30 cellular contexts compared by ENCODE assay signal in genomic region chr6:133796235-133796634, GRCh38.
DNase-seq lines count a peak whose midpoint lies in the region; ATAC-seq, FAIRE-seq and TF ChIP-seq lines count a peak whose summit lies in the region.
"Had no signal": no experiment of that assay in that cellular context is flagged by ENCODE, and none has a peak within 500 bp of the region (broad histone marks: within the 10 kb centered on the region; RNA-seq: fewer than 3 reads in every experiment).

No MANE protein-coding gene starts in this region.

- H3K9me1 ChIP-seq in K562 (ENCODE audit: control insufficient read depth, insufficient read depth, low read length): no peaks in the 10 kb centered on the region

- H3K4me3 ChIP-seq in HepG2 (replicated peaks in 1 of 3; ENCODE audit: insufficient read depth in 1 of 3, low read depth in 2 of 3, low read length in 3 of 3): no peak overlapping the region
- H3K4me3 ChIP-seq in right lobe of liver: no peak overlapping the region
- no peak overlapping the region for H3K4me3 ChIP-seq in K562
- H3K4me3 ChIP-seq: A549; BLaER1; BLaER1 treated with 17β-estradiol and CSF1 and Interleukin-3, amounts not matched to agents 10 nM and 100 nM had no signal

- no peak for TF ChIP-seq POLR2A in HepG2 (IDR thresholded peaks at IDR 0.05; ENCODE audit: insufficient read depth in 1 of 2, low read depth in 2 of 2, low read length in 2 of 2)
- TF ChIP-seq POLR2A in right lobe of liver (IDR thresholded peaks at IDR 0.05): no peak
- no peak for TF ChIP-seq POLR2A in K562 (conservative IDR thresholded peaks at IDR 0.05)

- H3K9ac ChIP-seq in HepG2 (ENCODE audit: insufficient read depth, low read depth, low read length): no peak overlapping the region
- no peak overlapping the region for H3K9ac ChIP-seq in K562 (ENCODE audit: insufficient read depth in 1 of 2, low read depth in 2 of 2, low read length in 2 of 2)
- H3K9ac ChIP-seq: BLaER1; BLaER1 treated with 17β-estradiol and CSF1 and Interleukin-3, amounts not matched to agents 10 nM and 100 nM had no signal

- in situ Hi-C loops in HepG2 (cut with HindIII; ENCODE audit: extremely low pct_ligation_motif_present, low pct_unique_long_range_greater_than_20kb): no loop called here
- in situ Hi-C loops in K562 (cut with MboI): no loop called here

- no peak overlapping the region for H3K27ac ChIP-seq in HepG2 (ENCODE audit: extremely low read length, insufficient read depth, low read length)
- H3K27ac ChIP-seq in right lobe of liver: no peak overlapping the region
- H3K27ac ChIP-seq in K562 (ENCODE audit: extremely low read depth, low read depth, low read length): no peak overlapping the region
- H3K27ac ChIP-seq: 22Rv1; A549; BLaER1; BLaER1 treated with 17β-estradiol and CSF1 and Interleukin-3, amounts not matched to agents 10 nM and 100 nM; C4-2B had no signal

- no TSS peak for BruUV-seq in HepG2 (replicated peaks; lab: Mats Ljungman, UMichigan)
- BruUV-seq in K562 (replicated peaks; lab: Mats Ljungman, UMichigan): no TSS peak

- H3K4me2 ChIP-seq in HepG2 (ENCODE audit: low read depth, low read length) (no peak overlapping the region), K562 (ENCODE audit: insufficient read depth, low read length) (no peak overlapping the region)
- H3K4me2 ChIP-seq: A549; BLaER1; BLaER1 treated with 17β-estradiol and CSF1 and Interleukin-3, amounts not matched to agents 10 nM and 100 nM had no signal

- POLR2A ChIA-PET in HepG2 (lab: Yijun Ruan, JAX): no interaction called here
- POLR2A ChIA-PET in K562 (lab: Yijun Ruan, JAX): no interaction called here

- 0% methylated on average over 1 of the region's 1 CpG for WGBS in HepG2 (ENCODE audit: low lambda C conversion rate)
- WGBS in right lobe of liver (ENCODE audit: insufficient coverage, low coverage, low lambda C conversion rate, missing lambda C conversion rate): 14% methylated on average over 1 of the region's 1 CpG
- 0% methylated on average over 1 of the region's 1 CpG for WGBS in K562 (ENCODE audit: insufficient coverage, low coverage, missing lambda C conversion rate)

- TF ChIP-seq EP300 in HepG2 (IDR thresholded peaks at IDR 0.05; ENCODE audit: low read depth in 2 of 2, low read length in 2 of 2) (no peak), HepG2 (CRISPR knock-in tag; IDR thresholded peaks at IDR 0.05; ENCODE audit: borderline replicate concordance) (no peak), K562 (IDR thresholded peaks at IDR 0.05; ENCODE audit: low read length) (no peak)

- CTCF ChIA-PET in HepG2 (lab: Yijun Ruan, JAX; ENCODE audit: low intra/inter-chr PET ratio, low total read pairs) (no interaction called here), K562 (lab: Yijun Ruan, JAX; ENCODE audit: low intra/inter-chr PET ratio) (no interaction called here)

- no peaks in the 10 kb centered on the region for H4K20me1 ChIP-seq in HepG2 (ENCODE audit: insufficient read depth, low read length)
- H4K20me1 ChIP-seq in K562 (replicated peaks; ENCODE audit: control insufficient read depth, insufficient read depth, low read length): no peaks in the 10 kb centered on the region
- H4K20me1 ChIP-seq: BLaER1; BLaER1 treated with 17β-estradiol and CSF1 and Interleukin-3, amounts not matched to agents 10 nM and 100 nM had no signal

- no peak for TF ChIP-seq RAD21 in HepG2 (CRISPR knock-in tag; IDR thresholded peaks at IDR 0.05)
- no peak for TF ChIP-seq RAD21 in K562 (CRISPR knock-in tag; conservative IDR thresholded peaks at IDR 0.05 in 1 of 2, IDR thresholded peaks at IDR 0.05 in 1 of 2)

- H3K79me2 ChIP-seq in HepG2 (ENCODE audit: insufficient read depth, low read length) (no peaks in the 10 kb centered on the region), K562 (ENCODE audit: control insufficient read depth, insufficient read depth, low read length) (no peaks in the 10 kb centered on the region)

- H3K36me3 ChIP-seq in HepG2 (replicated peaks in 1 of 2; ENCODE audit: control insufficient read depth in 1 of 2, insufficient read depth in 2 of 2, low read length in 2 of 2): no peaks in the 10 kb centered on the region
- H3K36me3 ChIP-seq in right lobe of liver: no peaks in the 10 kb centered on the region
- no peaks in the 10 kb centered on the region for H3K36me3 ChIP-seq in K562 (ENCODE audit: control insufficient read depth, insufficient read depth, low read length)
- H3K36me3 ChIP-seq: BE2C; BLaER1; BLaER1 treated with 17β-estradiol and CSF1 and Interleukin-3, amounts not matched to agents 10 nM and 100 nM had no signal

- H3K27me3 ChIP-seq in HepG2 (ENCODE audit: control insufficient read depth in 1 of 2, insufficient read depth in 2 of 2, low read length in 2 of 2): no peaks in the 10 kb centered on the region
- H3K27me3 ChIP-seq in right lobe of liver: no peaks in the 10 kb centered on the region
- H3K27me3 ChIP-seq in K562 (ENCODE audit: control insufficient read depth in 2 of 2, insufficient read depth in 2 of 2, low read length in 2 of 2): no peaks in the 10 kb centered on the region
- H3K27me3 ChIP-seq: BLaER1; BLaER1 treated with 17β-estradiol and CSF1 and Interleukin-3, amounts not matched to agents 10 nM and 100 nM had no signal

- H3K9me3 ChIP-seq in HepG2 (ENCODE audit: low read length): no peaks in the 10 kb centered on the region; the same call in 1 of the 2 replicates
- no peaks in the 10 kb centered on the region for H3K9me3 ChIP-seq in right lobe of liver
- no peaks in the 10 kb centered on the region for H3K9me3 ChIP-seq in K562 (replicated peaks; ENCODE audit: control insufficient read depth, insufficient read depth, low read depth, low read length)
- H3K9me3 ChIP-seq: BE2C, Caco-2 had no signal

- DNase-seq in HepG2 (ENCODE audit: low spot score) (no peak), right lobe of liver (no peak), K562 (ENCODE audit: extremely low read depth in 1 of 4, low spot score in 3 of 4) (no peak)
- no peak for DNase-seq in activated CD8-positive, alpha-beta memory T cell treated with anti-CD3 and anti-CD28 coated beads, Interleukin-2, amount 50 U/mL, for 4 hours
- DNase-seq: 8988T; ACHN; AML-193; BE2C; C1 segment of cervical spinal cord; Caco-2; Calu3; CD4-positive, alpha-beta memory T cell; CD4-positive, alpha-beta T cell; CD4-positive, CD25-positive, alpha-beta regulatory T cell; CD8-positive, alpha-beta memory T cell; CD8-positive, alpha-beta T cell; COR-L47; DMS 273 treated with DMSO at 0.1 percent for 48 hours; DMS153; DMS53; DMS79; DMS79 treated with DMSO at 0.1 percent for 48 hours; DND-41 had no signal

- FAIRE-seq in HepG2 (lab: Jason Lieb, UNC) (no peak), K562 (lab: Jason Lieb, UNC) (no peak)
- FAIRE-seq: A204.1, A549, D721Med had no signal

- TF ChIP-seq CTCF in HepG2 (CRISPR knock-in tag; IDR thresholded peaks at IDR 0.05) (no peak), right lobe of liver (IDR thresholded peaks at IDR 0.05) (no peak), K562 (IDR thresholded peaks at IDR 0.05 in 2 of 3, conservative IDR thresholded peaks at IDR 0.05 in 1 of 3; ENCODE audit: insufficient read depth in 2 of 3, low read depth in 1 of 3, low read length in 3 of 3) (no peak)

- ATAC-seq in HepG2: no peak
- no peak for ATAC-seq in right lobe of liver
- ATAC-seq in K562: no peak
- ATAC-seq: A549; CD8-positive, alpha-beta T cell had no signal

- H2AFZ ChIP-seq in HepG2 (ENCODE audit: low read length) (no peak overlapping the region), K562 (ENCODE audit: low read depth, low read length) (no peak overlapping the region)

- H3K4me1 ChIP-seq in HepG2 (ENCODE audit: insufficient read depth, low read length) (no peaks in the 10 kb centered on the region), right lobe of liver (no peaks in the 10 kb centered on the region), K562 (replicated peaks in 1 of 2; ENCODE audit: control insufficient read depth in 2 of 2, insufficient read depth in 2 of 2, low read length in 2 of 2) (no peaks in the 10 kb centered on the region)
- H3K4me1 ChIP-seq: A549; BE2C; BLaER1; BLaER1 treated with 17β-estradiol and CSF1 and Interleukin-3, amounts not matched to agents 10 nM and 100 nM; Caco-2 had no signal

- intact Hi-C loops in HepG2 (cut with micrococcal nuclease; ENCODE audit: unreplicated experiment): no loop called here
- intact Hi-C loops in right lobe of liver (cut with DNase I): no loop called here
- intact Hi-C loops in K562 (cut with micrococcal nuclease): no loop called here

TF ChIP-seq in HepG2, 621 proteins besides CTCF, POLR2A, EP300 and RAD21:
- TF ChIP-seq POGZ (CRISPR knock-in tag; IDR thresholded peaks at IDR 0.05): no peak
- peak; percentile 63; the same call in 1 of the 2 replicates for TF ChIP-seq RAD51 (IDR thresholded peaks at IDR 0.05; ENCODE audit: borderline replicate concordance)
TF ChIP-seq in HepG2: peak in this region for 1.

TF ChIP-seq in K562, 482 proteins besides CTCF, POLR2A, EP300 and RAD21:
- TF ChIP-seq, protein P1, sequence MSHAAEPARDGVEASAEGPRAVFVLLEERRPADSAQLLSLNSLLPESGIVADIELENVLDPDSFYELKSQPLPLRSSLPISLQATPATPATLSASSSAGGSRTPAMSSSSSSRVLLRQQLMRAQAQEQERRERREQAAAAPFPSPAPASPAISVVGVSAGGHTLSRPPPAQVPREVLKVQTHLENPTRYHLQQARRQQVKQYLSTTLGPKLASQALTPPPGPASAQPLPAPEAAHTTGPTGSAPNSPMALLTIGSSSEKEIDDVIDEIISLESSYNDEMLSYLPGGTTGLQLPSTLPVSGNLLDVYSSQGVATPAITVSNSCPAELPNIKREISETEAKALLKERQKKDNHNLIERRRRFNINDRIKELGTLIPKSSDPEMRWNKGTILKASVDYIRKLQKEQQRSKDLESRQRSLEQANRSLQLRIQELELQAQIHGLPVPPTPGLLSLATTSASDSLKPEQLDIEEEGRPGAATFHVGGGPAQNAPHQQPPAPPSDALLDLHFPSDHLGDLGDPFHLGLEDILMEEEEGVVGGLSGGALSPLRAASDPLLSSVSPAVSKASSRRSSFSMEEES (CRISPR knock-in tag; IDR thresholded peaks at IDR 0.05): peak; percentile 62
- no peak for TF ChIP-seq SP2 (IDR thresholded peaks at IDR 0.05; ENCODE audit: extremely low read depth, low read depth, low read length, poor library complexity, severe bottlenecking)
TF ChIP-seq in K562: peak in this region for 1.
